1 cellular context compared by ENCODE assay signal in genomic region chr13:20616059-20616797, GRCh38.
A peak's percentile ranks its signal among the peaks of the same experiment; 100 is the strongest.
TF ChIP-seq lines count a peak whose summit lies in the region.

No MANE protein-coding gene starts in this region.

TF ChIP-seq in IMR-90, 13 proteins besides CTCF, POLR2A, EP300 and RAD21 (continued from another document):
- TF ChIP-seq USF2 (IDR thresholded peaks at IDR 0.05; ENCODE audit: low read depth, low read length): no peak
- TF ChIP-seq NFE2L2 (IDR thresholded peaks at IDR 0.05; ENCODE audit: low read depth, low read length): no peak
- TF ChIP-seq RFX5 (IDR thresholded peaks at IDR 0.05; ENCODE audit: low read depth, low read length): peak; percentile 56; the same call in 1 of the 2 replicates
- TF ChIP-seq MXI1 (IDR thresholded peaks at IDR 0.05; ENCODE audit: borderline replicate concordance, low read depth, low read length): no peak
